ENCODE assay signal across 24 cellular contexts in genomic region chr13:94667190-94667589, GRCh38. TPM values are rescaled to one million over a fixed set of nuclear protein-coding genes. Genes with fewer than 3 reads are reported as not detected.
DNase-seq lines count a peak whose midpoint lies in the region; ATAC-seq and TF ChIP-seq lines count a peak whose summit lies in the region.
"Had no signal": no experiment of that assay in that cellular context is flagged by ENCODE, and none has a peak within 500 bp of the region (broad histone marks: within the 10 kb centered on the region; RNA-seq: fewer than 3 reads in every experiment).

No MANE protein-coding gene starts in this region.

- no peaks in the 10 kb centered on the region for H3K4me1 ChIP-seq in colonic mucosa
- H3K4me1 ChIP-seq: sigmoid colon, vagina had no signal

- H3K27ac ChIP-seq in colonic mucosa = no peak overlapping the region
- H3K27ac ChIP-seq: BLaER1 treated with 17β-estradiol and CSF1 and Interleukin-3, amounts not matched to agents 10 nM and 100 nM; sigmoid colon; vagina had no signal

- no peaks in the 10 kb centered on the region for H3K9me3 ChIP-seq in colonic mucosa
- H3K9me3 ChIP-seq: sigmoid colon, vagina had no signal

- intact Hi-C loops in activated CD4-positive, alpha-beta T cell treated with anti-CD3 and anti-CD28 coated beads, Interleukin-2, amount 10 ng/mL, durations not matched to agents 24 days and 14 days (cut with micrococcal nuclease) = loop anchor here (1.0 to 10.0 kb wide), 8 partner anchors 10 to 630 kb away; partner anchors contain the start of gene TGDS
- intact Hi-C loops in colonic mucosa (cut with DNase I) = no loop called here

- peak; percentile 59 for DNase-seq in activated CD4-positive, alpha-beta T cell treated with anti-CD3 and anti-CD28 coated beads, Interleukin-2, amount 10 ng/mL, durations not matched to agents 24 days and 14 days
- DNase-seq in activated CD4-positive, alpha-beta T cell treated with anti-CD3 and anti-CD28 coated beads, Interleukin-2, amount 50 U/mL, for 4 hours = no peak
- DNase-seq in activated naive CD8-positive, alpha-beta T cell treated with anti-CD3 and anti-CD28 coated beads, Interleukin-2, amount 50 U/mL, for 24 hours = no peak
- DNase-seq in NCI-H524 (lab: John Stamatoyannopoulos, UW) = no peak
- DNase-seq in DMS114 treated with DMSO at 0.1 percent for 48 hours (lab: John Stamatoyannopoulos, UW; ENCODE audit: unreplicated experiment) = no peak
- DNase-seq in colonic mucosa = no peak
- DNase-seq: endodermal cell; GDM1; HCEC 1CT; left cardiac atrium; mesenchymal stem cell; naive thymus-derived CD8-positive, alpha-beta T cell; NCI-H1048; NCI-H2081 treated with DMSO at 0.1 percent for 48 hours; NCI-H510A treated with DMSO at 0.1 percent for 48 hours; posterior cingulate gyrus; sigmoid colon; substantia nigra; SW 1271 had no signal

- H3K27me3 Mint-ChIP-seq in activated CD4-positive, alpha-beta T cell treated with anti-CD3 and anti-CD28 coated beads, Interleukin-2, amount 10 ng/mL, durations not matched to agents 24 days and 14 days = peaks cover 13% of the 10 kb centered on the region
- peaks cover 28% of the 10 kb centered on the region for H3K27me3 Mint-ChIP-seq in activated naive CD8-positive, alpha-beta T cell treated with anti-CD3 and anti-CD28 coated beads, Interleukin-2, amount 50 U/mL, for 24 hours

- H3K9me3 Mint-ChIP-seq in activated CD4-positive, alpha-beta T cell treated with anti-CD3 and anti-CD28 coated beads, Interleukin-2, amount 10 ng/mL, durations not matched to agents 24 days and 14 days = peaks cover 31% of the 10 kb centered on the region
- peaks cover 3% of the 10 kb centered on the region for H3K9me3 Mint-ChIP-seq in activated naive CD8-positive, alpha-beta T cell treated with anti-CD3 and anti-CD28 coated beads, Interleukin-2, amount 50 U/mL, for 24 hours
- H3K9me3 Mint-ChIP-seq: endodermal cell; naive thymus-derived CD8-positive, alpha-beta T cell had no signal

- no peak for TF ChIP-seq CTCF in colonic mucosa (IDR thresholded peaks at IDR 0.05)

- no peak overlapping the region for H3K9ac ChIP-seq in colonic mucosa (ENCODE audit: low read depth in 2 of 2, low read length in 2 of 2)
- H3K9ac ChIP-seq: BLaER1 treated with 17β-estradiol and CSF1 and Interleukin-3, amounts not matched to agents 10 nM and 100 nM had no signal

- ATAC-seq in GM18519 (IDR thresholded peaks at IDR 0.05; ENCODE audit: low FRiP score, unreplicated experiment) = peak; percentile 50
- peak; percentile 68 for ATAC-seq in HG03442 (IDR thresholded peaks at IDR 0.05; ENCODE audit: unreplicated experiment)
- peak; percentile 95 for ATAC-seq in activated naive CD8-positive, alpha-beta T cell treated with anti-CD3 and anti-CD28 coated beads, Interleukin-2, amount 50 U/mL, for 24 hours
- ATAC-seq: left cardiac atrium; naive thymus-derived CD8-positive, alpha-beta T cell had no signal

- H3K36me3 Mint-ChIP-seq in activated CD4-positive, alpha-beta T cell treated with anti-CD3 and anti-CD28 coated beads, Interleukin-2, amount 10 ng/mL, durations not matched to agents 24 days and 14 days (ENCODE audit: low read depth) = peaks cover 14% of the 10 kb centered on the region
- peaks cover 6% of the 10 kb centered on the region for H3K36me3 Mint-ChIP-seq in activated naive CD8-positive, alpha-beta T cell treated with anti-CD3 and anti-CD28 coated beads, Interleukin-2, amount 50 U/mL, for 24 hours (ENCODE audit: low read depth)
- H3K36me3 Mint-ChIP-seq: brain; naive thymus-derived CD8-positive, alpha-beta T cell had no signal

- no peak overlapping the region for H3K4me3 ChIP-seq in colonic mucosa
- H3K4me3 ChIP-seq: BLaER1 treated with 17β-estradiol and CSF1 and Interleukin-3, amounts not matched to agents 10 nM and 100 nM; sigmoid colon; vagina had no signal

- H3K36me3 ChIP-seq in colonic mucosa = no peaks in the 10 kb centered on the region
- H3K36me3 ChIP-seq: BLaER1 treated with 17β-estradiol and CSF1 and Interleukin-3, amounts not matched to agents 10 nM and 100 nM; sigmoid colon; vagina had no signal

- H3K4me1 Mint-ChIP-seq in activated CD4-positive, alpha-beta T cell treated with anti-CD3 and anti-CD28 coated beads, Interleukin-2, amount 10 ng/mL, durations not matched to agents 24 days and 14 days = peaks cover 32% of the 10 kb centered on the region
- H3K4me1 Mint-ChIP-seq in activated naive CD8-positive, alpha-beta T cell treated with anti-CD3 and anti-CD28 coated beads, Interleukin-2, amount 50 U/mL, for 24 hours = peaks cover 39% of the 10 kb centered on the region

- H3K4me3 Mint-ChIP-seq in activated CD4-positive, alpha-beta T cell treated with anti-CD3 and anti-CD28 coated beads, Interleukin-2, amount 10 ng/mL, durations not matched to agents 24 days and 14 days = peak overlapping the region; percentile 39
- H3K4me3 Mint-ChIP-seq in activated naive CD8-positive, alpha-beta T cell treated with anti-CD3 and anti-CD28 coated beads, Interleukin-2, amount 50 U/mL, for 24 hours = no peak overlapping the region
- H3K4me3 Mint-ChIP-seq: brain; endodermal cell; naive thymus-derived CD8-positive, alpha-beta T cell had no signal

- H3K27me3 ChIP-seq in colonic mucosa = no peaks in the 10 kb centered on the region
- H3K27me3 ChIP-seq: BLaER1 treated with 17β-estradiol and CSF1 and Interleukin-3, amounts not matched to agents 10 nM and 100 nM; sigmoid colon; vagina had no signal

- H3K27ac Mint-ChIP-seq in activated CD4-positive, alpha-beta T cell treated with anti-CD3 and anti-CD28 coated beads, Interleukin-2, amount 10 ng/mL, durations not matched to agents 24 days and 14 days = peak overlapping the region; percentile 92
- peak overlapping the region; percentile 88 for H3K27ac Mint-ChIP-seq in activated naive CD8-positive, alpha-beta T cell treated with anti-CD3 and anti-CD28 coated beads, Interleukin-2, amount 50 U/mL, for 24 hours
- H3K27ac Mint-ChIP-seq: brain; endodermal cell; naive thymus-derived CD8-positive, alpha-beta T cell had no signal

RNA-seq across cellular contexts. Expression of gene SOX21, which starts 45.2 kb away (rescaled TPM):
- not detected in 2 replicates for total RNA-seq in activated CD4-positive, alpha-beta T cell treated with anti-CD3 and anti-CD28 coated beads, Interleukin-2, amount 10 ng/mL, durations not matched to agents 24 days and 14 days
- not detected for total RNA-seq in colonic mucosa
- total RNA-seq: left cardiac atrium; naive thymus-derived CD8-positive, alpha-beta T cell; sigmoid colon had no signal
